6 cellular contexts compared by ENCODE assay signal in the genomic region with DNA sequence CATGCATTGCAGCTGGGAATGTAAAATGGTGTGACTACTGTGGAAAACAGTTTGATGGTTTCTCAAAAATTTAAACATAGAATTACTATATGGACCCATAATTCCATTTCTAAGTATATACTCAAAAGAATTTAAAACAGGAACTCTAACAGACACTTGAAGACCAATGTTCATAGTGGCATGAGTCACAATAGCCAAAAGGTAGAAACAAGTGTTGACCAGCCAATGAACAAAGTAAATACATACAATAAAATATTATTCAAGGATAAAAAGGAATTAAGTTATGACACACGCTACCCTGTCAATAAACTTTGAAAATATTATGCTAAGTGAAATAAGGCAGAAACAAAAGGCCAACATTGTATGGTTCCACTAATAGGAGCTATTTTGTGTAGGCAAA.
"Had no signal": no experiment of that assay in that cellular context is flagged by ENCODE, and none has a peak within 500 bp of the region (broad histone marks: within the 10 kb centered on the region; RNA-seq: fewer than 3 reads in every experiment).

No MANE protein-coding gene starts in this region.

- DNase-seq: GDM1 had no signal

- H3K4me3 ChIP-seq: GM12878 had no signal

- FAIRE-seq: GM12878, GM12891, GM12892, GM18507, GM19239 had no signal

- ATAC-seq: GM12878 had no signal
